ENCODE assay signal across 24 cellular contexts in the genomic region with DNA sequence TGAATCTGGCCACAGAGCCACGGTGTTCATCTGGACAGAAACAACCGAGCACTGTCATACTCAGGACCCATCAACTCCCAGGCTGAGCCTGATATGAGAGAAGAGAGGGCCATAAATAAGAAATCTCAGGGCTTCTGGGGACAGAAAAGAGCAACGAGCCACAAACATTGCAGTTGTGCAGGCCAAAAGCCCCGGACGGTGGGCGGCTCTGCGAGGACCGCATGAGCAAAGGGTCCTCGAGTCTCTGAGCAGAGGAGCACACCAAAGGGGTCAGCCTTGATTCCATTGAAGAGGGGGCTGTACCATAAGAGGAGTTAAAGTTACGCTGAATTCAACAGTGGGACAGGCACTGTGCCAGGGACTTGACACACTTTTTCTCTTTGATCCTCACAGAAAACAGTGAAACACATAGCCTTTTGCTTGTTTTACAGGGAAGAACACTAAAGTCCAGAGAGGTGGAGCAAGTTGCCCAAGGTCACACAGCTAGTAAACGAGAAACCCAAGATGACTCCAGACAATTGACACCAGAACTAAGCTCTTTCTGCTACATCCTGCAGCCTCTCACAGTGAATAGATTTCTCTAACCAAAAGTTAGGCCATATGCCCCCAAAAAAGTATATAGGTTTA.
DNase-seq lines count a peak whose midpoint lies in the region; ATAC-seq, FAIRE-seq and TF ChIP-seq lines count a peak whose summit lies in the region.
"Had no signal": no experiment of that assay in that cellular context is flagged by ENCODE, and none has a peak within 500 bp of the region (broad histone marks: within the 10 kb centered on the region; RNA-seq: fewer than 3 reads in every experiment).

No MANE protein-coding gene starts in this region.

- TF ChIP-seq POLR2A in K562 (conservative IDR thresholded peaks at IDR 0.05) (no peak), sigmoid colon (IDR thresholded peaks at IDR 0.05) (no peak)

- CTCF ChIA-PET in Panc1 (lab: Charles Lee) (no interaction called here), K562 (lab: Yijun Ruan, JAX; ENCODE audit: low intra/inter-chr PET ratio) (no interaction called here)

- POLR2A ChIA-PET in Panc1 (lab: Charles Lee) = no interaction called here
- POLR2A ChIA-PET in K562 (lab: Yijun Ruan, JAX) = no interaction called here

- H3K9ac ChIP-seq in K562 (ENCODE audit: insufficient read depth in 1 of 2, low read depth in 2 of 2, low read length in 2 of 2) (no peak overlapping the region), keratinocyte (ENCODE audit: control insufficient read depth, extremely low read depth, insufficient read depth, low read length) (no peak overlapping the region), colonic mucosa (ENCODE audit: low read depth in 2 of 2, low read length in 2 of 2) (no peak overlapping the region)

- no TSS peak for BruUV-seq in Panc1 (replicated peaks; lab: Mats Ljungman, UMichigan)
- BruUV-seq in K562 (replicated peaks; lab: Mats Ljungman, UMichigan) = no TSS peak

- H3K27me3 ChIP-seq in Panc1 (ENCODE audit: control insufficient read depth, insufficient read depth, low read length) (peaks cover 9% of the 10 kb centered on the region), K562 (ENCODE audit: control insufficient read depth in 2 of 2, insufficient read depth in 2 of 2, low read length in 2 of 2) (peaks cover 13 to 45% of the 10 kb centered on the region in 2 experiments; a peak in 3 of 5 replicates), keratinocyte (ENCODE audit: control insufficient read depth, extremely low read depth, insufficient read depth, low read length) (no peaks in the 10 kb centered on the region), sigmoid colon (no peaks in the 10 kb centered on the region), colonic mucosa (no peaks in the 10 kb centered on the region)

- TF ChIP-seq EP300 in K562 (IDR thresholded peaks at IDR 0.05; ENCODE audit: low read length) (no peak), sigmoid colon (IDR thresholded peaks at IDR 0.05) (no peak)

- TF ChIP-seq RAD21 in K562 (CRISPR knock-in tag; conservative IDR thresholded peaks at IDR 0.05 in 1 of 2, IDR thresholded peaks at IDR 0.05 in 1 of 2) = no peak

- TF ChIP-seq CTCF in Panc1 (IDR thresholded peaks at IDR 0.05) (no peak), K562 (IDR thresholded peaks at IDR 0.05 in 2 of 3, conservative IDR thresholded peaks at IDR 0.05 in 1 of 3; ENCODE audit: insufficient read depth in 2 of 3, low read depth in 1 of 3, low read length in 3 of 3) (no peak), keratinocyte (optimal IDR thresholded peaks at IDR 0.05 in 1 of 3, IDR thresholded peaks at IDR 0.05 in 1 of 3, conservative IDR thresholded peaks at IDR 0.05 in 1 of 3; ENCODE audit: extremely low read depth in 1 of 3, insufficient read depth in 2 of 3, low read length in 3 of 3) (no peak), sigmoid colon (IDR thresholded peaks at IDR 0.05) (no peak), colonic mucosa (IDR thresholded peaks at IDR 0.05) (no peak)

- WGBS in K562 (ENCODE audit: insufficient coverage, low coverage, missing lambda C conversion rate) = 3% methylated on average over 11 of the region's 11 CpGs
- 76 to 83% methylated on average over 11 of the region's 11 CpGs for WGBS in sigmoid colon, 2 donors

- H3K36me3 ChIP-seq in Panc1 (ENCODE audit: control insufficient read depth, insufficient read depth, low read length) (no peaks in the 10 kb centered on the region), K562 (ENCODE audit: control insufficient read depth, insufficient read depth, low read length) (no peaks in the 10 kb centered on the region), keratinocyte (ENCODE audit: control insufficient read depth in 2 of 2, extremely low read depth in 1 of 2, insufficient read depth in 2 of 2, low read length in 2 of 2) (no peaks in the 10 kb centered on the region), sigmoid colon (no peaks in the 10 kb centered on the region), colonic mucosa (no peaks in the 10 kb centered on the region)
- H3K36me3 ChIP-seq: MG63 had no signal

- no peaks in the 10 kb centered on the region for H4K20me1 ChIP-seq in K562 (replicated peaks; ENCODE audit: control insufficient read depth, insufficient read depth, low read length)
- H4K20me1 ChIP-seq in keratinocyte (ENCODE audit: control insufficient read depth, extremely low read depth, insufficient read depth, low read length) = no peaks in the 10 kb centered on the region

- no peaks in the 10 kb centered on the region for H3K9me1 ChIP-seq in K562 (ENCODE audit: control insufficient read depth, insufficient read depth, low read length)
- H3K9me1 ChIP-seq in keratinocyte (ENCODE audit: control insufficient read depth, extremely low read depth, insufficient read depth, low read length) = no peaks in the 10 kb centered on the region

- no peak overlapping the region for H2AFZ ChIP-seq in K562 (ENCODE audit: low read depth, low read length)
- no peak overlapping the region for H2AFZ ChIP-seq in keratinocyte (ENCODE audit: control insufficient read depth, low read length)
- H2AFZ ChIP-seq: PC-9 had no signal

- dilution Hi-C loops in keratinocyte (cut with MboI; ENCODE audit: extremely low pct_ligation_motif_present, low sequenced_read_pairs) = no loop called here

- ATAC-seq in Panc1 (0 out of 2 replicates have a peak, but pooled peaks have one; percentile 19), K562 (no peak), GM21526 (IDR thresholded peaks at IDR 0.05; ENCODE audit: low FRiP score, unreplicated experiment) (no peak), GM18498 (IDR thresholded peaks at IDR 0.05; ENCODE audit: unreplicated experiment) (no peak)
- ATAC-seq: CD8-positive, alpha-beta T cell; GM12878 had no signal

- H3K4me2 ChIP-seq in K562 (ENCODE audit: insufficient read depth, low read length) = no peak overlapping the region
- no peak overlapping the region for H3K4me2 ChIP-seq in keratinocyte (ENCODE audit: control insufficient read depth, extremely low read depth, insufficient read depth, low read depth, low read length)
- H3K4me2 ChIP-seq: PC-9 had no signal

- H3K79me2 ChIP-seq in K562 (ENCODE audit: control insufficient read depth, insufficient read depth, low read length) (no peaks in the 10 kb centered on the region), keratinocyte (ENCODE audit: control insufficient read depth, insufficient read depth, low read length) (no peaks in the 10 kb centered on the region)

- H3K9me3 ChIP-seq in Panc1 (ENCODE audit: control insufficient read depth, insufficient read depth, low read depth, low read length) (no peaks in the 10 kb centered on the region), K562 (replicated peaks; ENCODE audit: control insufficient read depth, insufficient read depth, low read depth, low read length) (no peaks in the 10 kb centered on the region), keratinocyte (ENCODE audit: control insufficient read depth, low read depth, low read length) (no peaks in the 10 kb centered on the region), sigmoid colon (no peaks in the 10 kb centered on the region), colonic mucosa (no peaks in the 10 kb centered on the region)
- H3K9me3 ChIP-seq: Caco-2, MG63 had no signal

- H3K4me3 ChIP-seq in Panc1 (ENCODE audit: low read depth in 2 of 2, low read length in 2 of 2) (no peak overlapping the region), K562 (no peak overlapping the region), keratinocyte (ENCODE audit: control insufficient read depth in 2 of 3, extremely low read depth in 1 of 3, insufficient read depth in 2 of 3, low read depth in 1 of 3, low read length in 3 of 3) (no peak overlapping the region), sigmoid colon (no peak overlapping the region), colonic mucosa (no peak overlapping the region)
- H3K4me3 ChIP-seq: GM12878, MG63, PC-9 had no signal

- intact Hi-C loops in Panc1 (cut with micrococcal nuclease; ENCODE audit: unreplicated experiment) = no loop called here
- intact Hi-C loops in K562 (cut with micrococcal nuclease) = no loop called here
- intact Hi-C loops in sigmoid colon (cut with DNase I) = no loop called here
- intact Hi-C loops in colonic mucosa (cut with DNase I) = no loop called here

- H3K27ac ChIP-seq in Panc1 (ENCODE audit: low read length) = no peak overlapping the region
- H3K27ac ChIP-seq in K562 (ENCODE audit: extremely low read depth, low read depth, low read length) = no peak overlapping the region
- H3K27ac ChIP-seq in keratinocyte (ENCODE audit: control insufficient read depth, insufficient read depth, low read length) = no peak overlapping the region
- no peak overlapping the region for H3K27ac ChIP-seq in sigmoid colon
- H3K27ac ChIP-seq in colonic mucosa = no peak overlapping the region

- no peaks in the 10 kb centered on the region for H3K4me1 ChIP-seq in Panc1 (ENCODE audit: control insufficient read depth, insufficient read depth, low read length)
- H3K4me1 ChIP-seq in K562 (replicated peaks in 1 of 2; ENCODE audit: control insufficient read depth in 2 of 2, insufficient read depth in 2 of 2, low read length in 2 of 2) = no peaks in the 10 kb centered on the region; a peak in 1 of 5 replicates
- H3K4me1 ChIP-seq in keratinocyte (ENCODE audit: control insufficient read depth, extremely low read depth, insufficient read depth, low read length) = peaks cover 55% of the 10 kb centered on the region
- no peaks in the 10 kb centered on the region for H3K4me1 ChIP-seq in sigmoid colon
- no peaks in the 10 kb centered on the region for H3K4me1 ChIP-seq in colonic mucosa

- no peak for DNase-seq in Panc1 (ENCODE audit: low read depth, low spot score)
- no peak for DNase-seq in K562 (ENCODE audit: extremely low read depth in 1 of 4, low spot score in 3 of 4)
- no peak for DNase-seq in keratinocyte (ENCODE audit: low read depth, low spot score)
- peak; percentile 37 for DNase-seq in sigmoid colon
- no peak for DNase-seq in colonic mucosa
- DNase-seq: C1 segment of cervical spinal cord; Caco-2; CD8-positive, alpha-beta T cell; DMS79; EL; GDM1; KBM-7; MG63; NCI-H2029; NCI-H2227 treated with DMSO at 0.1 percent for 48 hours; NCI-H526 treated with DMSO at 0.1 percent for 48 hours; PC-9; RPMI8226; SHP77 had no signal

- in situ Hi-C loops in Panc1 (cut with HindIII; ENCODE audit: low pct_unique_long_range_greater_than_20kb, low sequenced_read_pairs) (no loop called here), K562 (cut with MboI) (no loop called here)

- FAIRE-seq in K562 (lab: Jason Lieb, UNC) = no peak
- peak; percentile 44 for FAIRE-seq in keratinocyte (lab: Jason Lieb, UNC)
- FAIRE-seq: GM12878, GM19239, H54 had no signal

TF ChIP-seq in K562, 482 proteins besides CTCF, POLR2A, EP300 and RAD21 (continues in another document):
- no peak for TF ChIP-seq SUPT5H (IDR thresholded peaks at IDR 0.05)
- TF ChIP-seq, protein P1, sequence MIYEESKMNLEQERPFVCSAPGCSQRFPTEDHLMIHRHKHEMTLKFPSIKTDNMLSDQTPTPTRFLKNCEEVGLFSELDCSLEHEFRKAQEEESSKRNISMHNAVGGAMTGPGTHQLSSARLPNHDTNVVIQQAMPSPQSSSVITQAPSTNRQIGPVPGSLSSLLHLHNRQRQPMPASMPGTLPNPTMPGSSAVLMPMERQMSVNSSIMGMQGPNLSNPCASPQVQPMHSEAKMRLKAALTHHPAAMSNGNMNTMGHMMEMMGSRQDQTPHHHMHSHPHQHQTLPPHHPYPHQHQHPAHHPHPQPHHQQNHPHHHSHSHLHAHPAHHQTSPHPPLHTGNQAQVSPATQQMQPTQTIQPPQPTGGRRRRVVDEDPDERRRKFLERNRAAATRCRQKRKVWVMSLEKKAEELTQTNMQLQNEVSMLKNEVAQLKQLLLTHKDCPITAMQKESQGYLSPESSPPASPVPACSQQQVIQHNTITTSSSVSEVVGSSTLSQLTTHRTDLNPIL (CRISPR knock-in tag; IDR thresholded peaks at IDR 0.05) = no peak
